8 cellular contexts compared by ENCODE assay signal in the genomic region with DNA sequence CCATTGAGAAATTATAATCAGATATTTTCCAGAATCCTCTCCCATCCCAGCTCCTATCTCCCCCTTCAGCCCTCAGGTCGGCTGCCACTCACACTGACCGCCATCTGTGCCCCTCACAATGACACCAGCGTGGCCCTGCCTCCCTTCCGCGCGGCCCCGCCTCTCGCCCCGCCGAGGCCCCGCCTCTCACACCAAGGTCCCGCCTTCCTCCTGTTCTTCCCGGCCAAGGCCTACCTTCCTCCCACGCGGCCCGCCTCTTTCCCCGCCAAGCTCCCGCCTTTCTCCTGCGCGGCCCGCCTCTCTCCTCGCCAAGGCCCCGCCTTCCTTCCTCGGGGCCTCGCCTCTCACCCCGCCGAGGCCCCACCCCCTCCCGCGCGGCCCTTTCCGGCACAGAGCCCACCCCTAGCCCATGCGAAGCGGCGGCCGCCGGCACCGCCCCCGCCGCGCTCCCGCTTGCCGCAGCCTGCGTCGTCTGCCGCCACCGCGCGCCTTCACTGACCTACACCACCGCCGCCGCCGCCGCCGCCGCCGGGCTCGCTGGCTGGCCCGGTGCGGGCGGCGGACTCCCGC. TPM values are rescaled to one million over a fixed set of nuclear protein-coding genes. Genes with fewer than 3 reads are reported as not detected.
DNase-seq lines count a peak whose midpoint lies in the region; ATAC-seq and TF ChIP-seq lines count a peak whose summit lies in the region.

A gene (plus strand): TSS at position 410 of the 570 bp plus-strand sequence. CDS start 261 bp downstream, outside the sequence.

- DNase-seq in AG04449 (ENCODE audit: low read depth, low spot score) (peak; percentile 66), NCI-H226 (peak; percentile 90), mammary epithelial cell (peak; percentile 97)

- POLR2A ChIA-PET in AG04449 (lab: Yijun Ruan, JAX), result interaction anchor here (0.7 to 2.1 kb wide), 6 partner anchors 10 to 106 kb away, joined by 3 to 14 read pairs (median 4); a partner anchor contains a TSS

- H3K4me1 ChIP-seq in mammary epithelial cell (ENCODE audit: insufficient read depth, low read length) (peaks cover 20% of the 10 kb centered on the region), iPS-20b (ENCODE audit: insufficient read depth, low read length) (peaks cover 9% of the 10 kb centered on the region; the same call in 1 of the 2 replicates)

- H3K9me3 ChIP-seq in mammary epithelial cell (replicated peaks; ENCODE audit: insufficient read depth, low read length) (no peaks in the 10 kb centered on the region), iPS-20b (ENCODE audit: insufficient read depth, low read depth, low read length) (no peaks in the 10 kb centered on the region)

- TF ChIP-seq CTCF in AG04449 (IDR thresholded peaks at IDR 0.05; ENCODE audit: insufficient read depth, low read length, missing control alignments) (no peak), WI38 (IDR thresholded peaks at IDR 0.05; ENCODE audit: low read depth, low read length) (no peak), mammary epithelial cell (conservative IDR thresholded peaks at IDR 0.05 in 1 of 2, IDR thresholded peaks at IDR 0.05 in 1 of 2; ENCODE audit: extremely low read depth in 1 of 2, insufficient read depth in 1 of 2, low read depth in 1 of 2, low read length in 2 of 2) (no peak)

- H3K9ac ChIP-seq in mammary epithelial cell (ENCODE audit: insufficient read depth, low read length) (peak within 1 kb of the TSS; percentile 91), iPS-20b (ENCODE audit: low read depth, low read length) (peak within 1 kb of the TSS; percentile 93)

- peak within 1 kb of the TSS; percentile 89 for H3K4me2 ChIP-seq in mammary epithelial cell (ENCODE audit: insufficient read depth, low read depth, low read length)

- in situ Hi-C loops in mammary epithelial cell (cut with MboI; ENCODE audit: low sequenced_read_pairs in 2 of 2), result no loop called here

- CTCF ChIA-PET in AG04449 (lab: Yijun Ruan, JAX), result interaction anchor here (1.0 to 2.5 kb wide), 4 partner anchors 11 to 443 kb away, joined by 3 to 15 read pairs (median 6); a partner anchor contains a TSS
- CTCF ChIA-PET in mammary epithelial cell (lab: Charles Lee; ENCODE audit: low non-redundant PET), result interaction anchor here (0.5 to 0.8 kb wide), 3 partner anchors 80 to 996 kb away, joined by 3 read pairs; no protein-coding TSS in a partner anchor

- H3K4me3 ChIP-seq in AG04449 (ENCODE audit: low read depth, low read length), result peak within 1 kb of the TSS; percentile 91
- H3K4me3 ChIP-seq in WI38 (ENCODE audit: low read depth, low read length), result peak within 1 kb of the TSS; percentile 87
- peak within 1 kb of the TSS; percentile 73 to 93 (median 83) for H3K4me3 ChIP-seq in mammary epithelial cell (replicated peaks in 1 of 3; ENCODE audit: insufficient read depth in 1 of 3, low read depth in 2 of 3, low read length in 3 of 3)
- peak within 1 kb of the TSS; percentile 89 for H3K4me3 ChIP-seq in iPS-20b (ENCODE audit: low read length)
- H3K4me3 ChIP-seq in skin epidermis, result peak within 1 kb of the TSS; percentile 62 to 96 (median 82)

- ATAC-seq in GM18909 (IDR thresholded peaks at IDR 0.05; ENCODE audit: poor library complexity, unreplicated experiment), result peak; percentile 89
- ATAC-seq in HG03196 (IDR thresholded peaks at IDR 0.05; ENCODE audit: unreplicated experiment), result peak; percentile 94

- H2AFZ ChIP-seq in mammary epithelial cell (ENCODE audit: low read depth, low read length), result peak within 1 kb of the TSS; percentile 86

- H3K27me3 ChIP-seq in mammary epithelial cell (ENCODE audit: insufficient read depth, low read length), result no peaks in the 10 kb centered on the region
- H3K27me3 ChIP-seq in iPS-20b (ENCODE audit: insufficient read depth, low read length), result no peaks in the 10 kb centered on the region

- peaks cover 74% of the 10 kb centered on the region for H3K79me2 ChIP-seq in mammary epithelial cell (ENCODE audit: insufficient read depth, low read length)

- H4K20me1 ChIP-seq in mammary epithelial cell (ENCODE audit: insufficient read depth, low read length), result no peaks in the 10 kb centered on the region

- H3K27ac ChIP-seq in mammary epithelial cell (ENCODE audit: insufficient read depth, low read depth, low read length) (peak within 1 kb of the TSS; percentile 86), iPS-20b (ENCODE audit: low read length) (no peak within 1 kb of the TSS), skin epidermis (peak within 1 kb of the TSS; percentile 27 to 96 (median 90))

- BruUV-seq in mammary epithelial cell (replicated peaks; lab: Mats Ljungman, UMichigan), result no TSS peak

- intact Hi-C loops in mammary epithelial cell (cut with micrococcal nuclease), result no loop called here

- WGBS in mammary epithelial cell (ENCODE audit: low coverage, missing lambda C conversion rate), result 1% methylated on average over 12 of the region's 62 CpGs

- H3K36me3 ChIP-seq in mammary epithelial cell (ENCODE audit: insufficient read depth, low read length) (peaks cover 26% of the 10 kb centered on the region), iPS-20b (ENCODE audit: insufficient read depth, low read depth, low read length) (peaks cover 46% of the 10 kb centered on the region)

- dilution Hi-C loops in mammary epithelial cell (cut with HindIII; ENCODE audit: low sequenced_read_pairs), result no loop called here

RNA-seq across cellular contexts. Expression of the gene that starts here (rescaled TPM):
- 10 to 100 TPM; 23.2 to 53.0 TPM for total RNA-seq in mammary epithelial cell
- 20.1 TPM for polyA plus RNA-seq in mammary epithelial cell
- polyA minus RNA-seq in mammary epithelial cell, result 29.3 TPM
